ENCODE assay signal across 1 cellular context in the genomic region with DNA sequence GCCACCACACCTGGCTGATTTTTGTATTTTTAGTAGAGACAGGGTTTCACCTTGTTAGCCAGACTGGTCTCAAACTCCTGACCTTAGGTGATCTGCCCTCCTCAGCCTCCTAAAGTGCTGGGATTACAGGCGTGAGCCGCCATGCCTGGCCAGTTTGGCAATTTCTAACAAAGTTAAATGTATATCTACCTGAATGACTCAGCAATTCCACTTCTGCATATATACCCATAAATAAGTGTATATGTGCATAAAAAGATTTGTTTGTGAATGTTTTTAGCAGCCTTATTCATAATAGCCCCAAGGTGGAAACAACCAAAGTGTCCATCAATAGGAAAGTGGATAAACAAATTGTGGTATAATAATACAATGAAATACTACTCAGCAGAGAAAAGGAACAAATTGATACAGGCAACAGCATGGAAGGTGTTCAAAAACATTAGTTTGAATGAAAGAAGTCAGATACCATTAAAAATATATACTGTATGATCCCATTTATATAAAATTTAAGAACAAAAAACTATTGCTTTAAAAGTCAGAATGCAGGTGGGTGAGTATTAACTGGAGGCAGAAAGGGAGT.
TF ChIP-seq lines count a peak whose summit lies in the region.

No MANE protein-coding gene starts in this region.

TF ChIP-seq in K562, 482 proteins besides CTCF, POLR2A, EP300 and RAD21 (continued from another document):
- TF ChIP-seq SP2 (IDR thresholded peaks at IDR 0.05; ENCODE audit: extremely low read depth, low read depth, low read length, poor library complexity, severe bottlenecking) (no peak), SMARCC2 (IDR thresholded peaks at IDR 0.05; ENCODE audit: low read depth) (no peak), POLR2B (IDR thresholded peaks at IDR 0.05; ENCODE audit: low read depth, partially characterized antibody) (no peak), MEIS2 (IDR thresholded peaks at IDR 0.05; ENCODE audit: partially characterized antibody) (no peak), PATZ1 (CRISPR knock-in tag; IDR thresholded peaks at IDR 0.05; ENCODE audit: borderline replicate concordance) (no peak), ZKSCAN3 (CRISPR knock-in tag; IDR thresholded peaks at IDR 0.05) (no peak), FOXP4 (CRISPR knock-in tag; IDR thresholded peaks at IDR 0.05; ENCODE audit: borderline replicate concordance) (no peak), HEY1 (CRISPR knock-in tag; IDR thresholded peaks at IDR 0.05; ENCODE audit: borderline replicate concordance) (no peak)
TF ChIP-seq in K562: peak in this region for 11.
